In genomic region chr12:112409064-112409905, GRCh38 we compare ENCODE assay signal across 2 cellular contexts.
TF ChIP-seq lines count a peak whose summit lies in the region.

Gene RPL6 (minus strand): TSS chr12:112409605. CDS start chr12:112408656, 949 bp downstream.

TF ChIP-seq in A549, 52 proteins besides CTCF, POLR2A, EP300 and RAD21 (continued from another document):
- TF ChIP-seq FOSL2 (IDR thresholded peaks at IDR 0.05) (no peak), FOSL2 (CRISPR knock-in tag; IDR thresholded peaks at IDR 0.05) (no peak), NFE2L2 (conservative IDR thresholded peaks at IDR 0.05; ENCODE audit: low read length) (no peak), CBX2 (IDR thresholded peaks at IDR 0.05; ENCODE audit: borderline replicate concordance, low read depth) (no peak), MAZ (IDR thresholded peaks at IDR 0.05; ENCODE audit: borderline replicate concordance, low read depth, low read length) (no peak), ESRRA (IDR thresholded peaks at IDR 0.05; ENCODE audit: borderline replicate concordance, low read length) (no peak), GATA3 (IDR thresholded peaks at IDR 0.05; ENCODE audit: borderline replicate concordance) (peak; percentile 27; the same call in 1 of the 2 replicates), PBX3 (IDR thresholded peaks at IDR 0.05) (no peak), KDM5A (IDR thresholded peaks at IDR 0.05) (no peak), HDAC2 (IDR thresholded peaks at IDR 0.05) (0 out of 2 replicates have a peak, but pooled peaks have one; percentile 61)

TF ChIP-seq in WTC11, 78 proteins besides CTCF, POLR2A, EP300 and RAD21 (continued from another document and continues in another):
- peak; percentile 95 for TF ChIP-seq MAX (CRISPR knock-in tag; IDR thresholded peaks at IDR 0.05)
- TF ChIP-seq FOXP1 (CRISPR knock-in tag; IDR thresholded peaks at IDR 0.05; ENCODE audit: borderline replicate concordance) = peak; percentile 60; the same call in 1 of the 2 replicates
- TF ChIP-seq ZNF512 (CRISPR knock-in tag; IDR thresholded peaks at IDR 0.05; ENCODE audit: borderline replicate concordance) = no peak
- TF ChIP-seq NFE2L1 (CRISPR knock-in tag; IDR thresholded peaks at IDR 0.05) = no peak; the same call in 1 of the 2 replicates
- TF ChIP-seq TCF7 (CRISPR knock-in tag; IDR thresholded peaks at IDR 0.05; ENCODE audit: low read depth) = no peak
- TF ChIP-seq MLX (CRISPR knock-in tag; IDR thresholded peaks at IDR 0.05) = no peak
- peak; percentile 85 for TF ChIP-seq EMX1 (CRISPR knock-in tag; IDR thresholded peaks at IDR 0.05)
- no peak for TF ChIP-seq GRHL2 (CRISPR knock-in tag; IDR thresholded peaks at IDR 0.05; ENCODE audit: insufficient replicate concordance, severe bottlenecking)
- no peak for TF ChIP-seq MXD4 (CRISPR knock-in tag; IDR thresholded peaks at IDR 0.05; ENCODE audit: borderline replicate concordance)
- TF ChIP-seq NFATC4 (CRISPR knock-in tag; IDR thresholded peaks at IDR 0.05) = no peak
- TF ChIP-seq STAT6 (CRISPR knock-in tag; conservative IDR thresholded peaks at IDR 0.05; ENCODE audit: low read depth) = no peak
- no peak for TF ChIP-seq ZNF138 (CRISPR knock-in tag; conservative IDR thresholded peaks at IDR 0.05)
- no peak for TF ChIP-seq SOX15 (CRISPR knock-in tag; IDR thresholded peaks at IDR 0.05)
- no peak for TF ChIP-seq E2F1 (CRISPR knock-in tag; IDR thresholded peaks at IDR 0.05)
- no peak for TF ChIP-seq JUN (CRISPR knock-in tag; IDR thresholded peaks at IDR 0.05)
- TF ChIP-seq ZNF263 (CRISPR knock-in tag; IDR thresholded peaks at IDR 0.05; ENCODE audit: low read depth) = no peak
- TF ChIP-seq ATF6 (CRISPR knock-in tag; IDR thresholded peaks at IDR 0.05) = no peak
- 0 out of 2 replicates have a peak, but pooled peaks have one; percentile 26 for TF ChIP-seq TEAD1 (CRISPR knock-in tag; IDR thresholded peaks at IDR 0.05)
- TF ChIP-seq ZNF416 (CRISPR knock-in tag; IDR thresholded peaks at IDR 0.05) = peak; percentile 91
- TF ChIP-seq ZNF425 (CRISPR knock-in tag; conservative IDR thresholded peaks at IDR 0.05) = no peak
- TF ChIP-seq ZNF396 (CRISPR knock-in tag; IDR thresholded peaks at IDR 0.05; ENCODE audit: borderline replicate concordance) = 0 out of 2 replicates have a peak, but pooled peaks have one; percentile 4
- peak; percentile 47; the same call in 1 of the 2 replicates for TF ChIP-seq FOXP4 (CRISPR knock-in tag; IDR thresholded peaks at IDR 0.05)
- TF ChIP-seq FOXJ3 (CRISPR knock-in tag; IDR thresholded peaks at IDR 0.05; ENCODE audit: borderline replicate concordance) = peak; percentile 69; the same call in 1 of the 2 replicates
- TF ChIP-seq NR2C2 (CRISPR knock-in tag; IDR thresholded peaks at IDR 0.05) = no peak
- TF ChIP-seq CREM (CRISPR knock-in tag; IDR thresholded peaks at IDR 0.05) = 0 out of 2 replicates have a peak, but pooled peaks have one; percentile 35
- TF ChIP-seq E2F5 (CRISPR knock-in tag; IDR thresholded peaks at IDR 0.05) = no peak
- peak; percentile 16; the same call in 1 of the 2 replicates for TF ChIP-seq SP1 (CRISPR knock-in tag; conservative IDR thresholded peaks at IDR 0.05)
- TF ChIP-seq PRDM15 (CRISPR knock-in tag; IDR thresholded peaks at IDR 0.05) = no peak
- peak; percentile 64; the same call in 1 of the 2 replicates for TF ChIP-seq PRRX2 (CRISPR knock-in tag; IDR thresholded peaks at IDR 0.05)
- TF ChIP-seq AR (CRISPR knock-in tag; IDR thresholded peaks at IDR 0.05) = peak; percentile 87
